Comparison of ENCODE assay signal across 10 cellular contexts in the genomic region with DNA sequence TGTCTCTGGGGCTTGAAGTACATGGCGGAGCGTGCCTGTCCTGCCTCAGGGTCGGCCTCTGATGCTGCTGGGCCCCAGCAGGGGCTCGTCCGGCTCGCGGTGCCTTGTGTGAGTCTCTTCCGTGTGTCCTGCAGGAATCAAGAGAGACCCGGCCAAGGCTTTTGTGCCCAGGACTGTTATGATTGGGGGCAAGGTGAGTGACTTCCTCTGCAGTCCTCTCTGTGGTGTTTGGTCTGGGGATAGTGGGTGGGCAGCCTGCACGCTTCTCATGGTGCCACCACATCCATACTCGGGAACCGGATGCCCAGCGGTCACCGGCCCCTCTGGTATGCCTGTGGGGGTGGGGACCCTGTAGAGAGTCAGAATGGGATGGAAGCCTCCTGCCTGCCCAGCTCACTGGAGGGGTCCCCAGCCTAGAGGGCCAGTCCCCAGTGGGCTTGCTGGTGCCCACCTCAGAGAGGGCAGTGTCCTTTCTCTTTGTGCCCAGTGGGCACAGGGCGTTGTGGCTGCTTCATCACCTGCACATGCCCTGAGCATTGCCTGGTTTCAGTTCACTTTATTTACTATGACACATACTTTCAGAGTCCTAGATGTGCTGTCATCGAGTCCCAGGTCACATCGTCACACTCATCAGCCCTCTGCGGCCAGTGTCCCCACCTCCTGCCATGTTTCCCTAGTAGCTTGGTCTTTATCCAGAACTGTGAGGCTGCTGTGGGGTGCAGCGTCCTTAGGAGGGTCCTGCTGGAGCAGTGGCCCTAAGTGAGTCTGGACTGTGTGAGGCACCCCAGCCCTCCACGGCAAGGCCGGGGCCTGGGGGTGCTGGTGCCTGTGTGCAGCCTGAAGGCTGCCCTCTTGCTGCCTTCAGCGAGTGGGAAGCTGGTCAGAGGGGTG. TPM values are rescaled to one million over a fixed set of nuclear protein-coding genes. Genes with fewer than 3 reads are reported as not detected.
DNase-seq lines count a peak whose midpoint lies in the region; ATAC-seq and TF ChIP-seq lines count a peak whose summit lies in the region.
"Had no signal": no experiment of that assay in that cellular context is flagged by ENCODE, and none has a peak within 500 bp of the region (broad histone marks: within the 10 kb centered on the region; RNA-seq: fewer than 3 reads in every experiment).

No MANE protein-coding gene starts in this region.

- H3K27ac Mint-ChIP-seq in progenitor cell of endocrine pancreas: no peak overlapping the region

- H3K4me3 Mint-ChIP-seq in progenitor cell of endocrine pancreas (ENCODE audit: low read depth): no peak overlapping the region
- H3K4me3 Mint-ChIP-seq: T-helper 2 cell treated with Interferon-gamma antibody and Interleukin-4, amounts not matched to agents 5 μg/mL and 100 μg/mL, for 36 hours had no signal

- DNase-seq in left colon (peak; percentile 17 to 34), NCI-H1417 treated with DMSO at 0.1 percent for 48 hours (lab: John Stamatoyannopoulos, UW) (no peak), progenitor cell of endocrine pancreas (ENCODE audit: low spot score, unreplicated experiment) (no peak), SKM-1 (lab: John Stamatoyannopoulos, UW; ENCODE audit: unreplicated experiment) (no peak), NCI-H146 treated with DMSO at 0.1 percent for 48 hours (lab: John Stamatoyannopoulos, UW; ENCODE audit: unreplicated experiment) (no peak)
- DNase-seq: EL had no signal

- intact Hi-C loops in left colon (cut with DNase I, micrococcal nuclease): no loop called here

- no peaks in the 10 kb centered on the region for H3K9me3 Mint-ChIP-seq in progenitor cell of endocrine pancreas (ENCODE audit: low read depth)
- H3K9me3 Mint-ChIP-seq: T-helper 2 cell treated with Interferon-gamma antibody and Interleukin-4, amounts not matched to agents 5 μg/mL and 100 μg/mL, for 36 hours had no signal

- no peak for TF ChIP-seq CTCF in progenitor cell of endocrine pancreas (IDR thresholded peaks at IDR 0.05; ENCODE audit: unreplicated experiment)

- ATAC-seq in GM18511 (IDR thresholded peaks at IDR 0.05; ENCODE audit: unreplicated experiment) (peak; percentile 98), GM21390 (IDR thresholded peaks at IDR 0.05; ENCODE audit: unreplicated experiment) (peak; percentile 96), HG03378 (IDR thresholded peaks at IDR 0.05; ENCODE audit: unreplicated experiment) (peak; percentile 97), left colon (no peak)

- H3K4me1 Mint-ChIP-seq in progenitor cell of endocrine pancreas (ENCODE audit: low read depth): no peaks in the 10 kb centered on the region

- peaks cover 23% of the 10 kb centered on the region for H3K36me3 Mint-ChIP-seq in progenitor cell of endocrine pancreas (ENCODE audit: insufficient read depth)

- no peaks in the 10 kb centered on the region for H3K27me3 Mint-ChIP-seq in progenitor cell of endocrine pancreas

RNA-seq across cellular contexts. Expression of gene PYGB, which starts 40.7 kb away (rescaled TPM):
- total RNA-seq in left colon (100 to 1,000 TPM; 275 to 329 TPM), progenitor cell of endocrine pancreas (54.4 and 54.9 TPM in 2 replicates)

Comparison
In these comparisons a context has a peak if more than half of its experiments do, and no peak if none do; other contexts are left out.
1. DNase-seq: peak in left colon (2 of 2); none in NCI-H1417 treated with DMSO at 0.1 percent for 48 hours (single experiment), progenitor cell of endocrine pancreas (single experiment), SKM-1 (single experiment) and NCI-H146 treated with DMSO at 0.1 percent for 48 hours (single experiment).